ENCODE assay signal across 23 cellular contexts in the genomic region with DNA sequence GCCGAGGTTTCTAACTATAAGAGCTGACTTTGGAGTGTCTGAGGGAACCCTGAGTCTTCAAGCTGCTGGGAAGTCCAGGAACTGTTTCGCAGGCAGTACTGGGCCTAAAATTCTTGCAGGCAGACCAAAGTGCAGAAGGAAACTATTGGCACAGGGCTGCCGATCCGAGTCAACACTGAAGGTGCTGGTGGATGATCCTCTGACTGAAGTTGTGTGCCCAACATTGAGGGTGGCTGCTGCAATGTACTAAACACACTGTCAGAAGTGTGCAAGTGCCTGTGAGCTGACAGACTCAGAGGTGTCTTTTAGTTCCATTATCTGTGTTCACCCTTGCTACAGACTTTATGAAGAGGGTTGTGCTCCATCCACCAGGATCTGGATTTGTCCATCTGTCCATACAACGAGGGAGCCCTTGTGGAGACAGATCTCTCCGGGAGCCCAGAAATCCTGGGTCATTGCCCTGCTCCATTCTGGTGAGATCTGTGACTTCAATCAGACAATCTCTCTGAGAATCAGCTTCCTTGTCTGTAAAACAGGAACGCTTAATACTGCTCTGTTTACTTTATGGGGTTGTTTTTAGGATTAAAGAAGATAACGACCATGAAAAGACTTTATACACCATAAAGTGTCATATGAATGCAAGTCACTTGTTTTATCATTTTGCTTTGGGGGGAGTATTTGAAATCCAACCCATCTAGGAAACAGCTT. TPM values are rescaled to one million over a fixed set of nuclear protein-coding genes. Genes with fewer than 3 reads are reported as not detected.
DNase-seq lines count a peak whose midpoint lies in the region; ATAC-seq and TF ChIP-seq lines count a peak whose summit lies in the region.
"Had no signal": no experiment of that assay in that cellular context is flagged by ENCODE, and none has a peak within 500 bp of the region (broad histone marks: within the 10 kb centered on the region; RNA-seq: fewer than 3 reads in every experiment).

No MANE protein-coding gene starts in this region.

- H3K4me1 ChIP-seq in endodermal cell (ENCODE audit: control insufficient read depth, insufficient read depth, low read length), result no peaks in the 10 kb centered on the region
- H3K4me1 ChIP-seq: A549 had no signal

- H3K4me3 Mint-ChIP-seq in endodermal cell (no peak overlapping the region), osteocyte (ENCODE audit: unreplicated experiment) (no peak overlapping the region)
- H3K4me3 Mint-ChIP-seq: CD8-positive, alpha-beta T cell had no signal

- H3K27ac Mint-ChIP-seq in endodermal cell, result no peak overlapping the region
- no peak overlapping the region for H3K27ac Mint-ChIP-seq in osteocyte (ENCODE audit: unreplicated experiment)
- H3K27ac Mint-ChIP-seq: CD8-positive, alpha-beta T cell had no signal

- no peaks in the 10 kb centered on the region for H3K36me3 ChIP-seq in endodermal cell (ENCODE audit: control insufficient read depth, insufficient read depth, low read length)
- H3K36me3 ChIP-seq: BLaER1 treated with 17β-estradiol and CSF1 and Interleukin-3, amounts not matched to agents 10 nM and 100 nM had no signal

- H3K27ac ChIP-seq in C4-2B (peak overlapping the region; percentile 93), endodermal cell (ENCODE audit: low read depth, low read length) (no peak overlapping the region)
- H3K27ac ChIP-seq: A549; BLaER1 treated with 17β-estradiol and CSF1 and Interleukin-3, amounts not matched to agents 10 nM and 100 nM; HL-60; RWPE1 had no signal

- peaks cover 9% of the 10 kb centered on the region for H3K27me3 ChIP-seq in endodermal cell (ENCODE audit: control insufficient read depth, insufficient read depth, low read length, poor library complexity, severe bottlenecking)
- H3K27me3 ChIP-seq: BLaER1 treated with 17β-estradiol and CSF1 and Interleukin-3, amounts not matched to agents 10 nM and 100 nM had no signal

- no peak overlapping the region for H3K4me3 ChIP-seq in endodermal cell (ENCODE audit: low read length)
- H3K4me3 ChIP-seq: A549; BLaER1 treated with 17β-estradiol and CSF1 and Interleukin-3, amounts not matched to agents 10 nM and 100 nM had no signal

- WGBS in endodermal cell (ENCODE audit: insufficient coverage in 1 of 2, insufficient read length in 1 of 2), 2 experiments, result 87 to 92% methylated on average over 6 to 8 of the region's 8 CpGs

- H3K36me3 Mint-ChIP-seq in endodermal cell (ENCODE audit: low read depth) (no peaks in the 10 kb centered on the region), osteocyte (ENCODE audit: unreplicated experiment) (no peaks in the 10 kb centered on the region)
- H3K36me3 Mint-ChIP-seq: CD8-positive, alpha-beta T cell had no signal

- no peak for TF ChIP-seq CTCF in C4-2B (conservative IDR thresholded peaks at IDR 0.05)
- TF ChIP-seq CTCF in endodermal cell (conservative IDR thresholded peaks at IDR 0.05), result no peak
- no peak for TF ChIP-seq CTCF in osteocyte (IDR thresholded peaks at IDR 0.05)

- DNase-seq in HT-29 (ENCODE audit: low spot score) (peak; percentile 55), endodermal cell (peak; percentile 22), osteocyte (ENCODE audit: extremely low spot score, unreplicated experiment) (peak; percentile 56), middle frontal gyrus (ENCODE audit: extremely low spot score, low spot score) (no peak)
- DNase-seq: AML-193, Caco-2, NCI-H1092 treated with DMSO at 0.1 percent for 48 hours, NCI-H146, NCI-H2029, NCI-H526 treated with DMSO at 0.1 percent for 48 hours, SHP77 had no signal

- peaks cover 20% of the 10 kb centered on the region for H3K4me1 Mint-ChIP-seq in endodermal cell
- H3K4me1 Mint-ChIP-seq in osteocyte (ENCODE audit: unreplicated experiment), result no peaks in the 10 kb centered on the region

- H3K9me3 ChIP-seq in endodermal cell (ENCODE audit: control insufficient read depth, low read length), result no peaks in the 10 kb centered on the region
- H3K9me3 ChIP-seq: A549; BLaER1 treated with 17β-estradiol and CSF1 and Interleukin-3, amounts not matched to agents 10 nM and 100 nM; Caco-2 had no signal

- peaks cover 4% of the 10 kb centered on the region for H3K9me3 Mint-ChIP-seq in endodermal cell
- no peaks in the 10 kb centered on the region for H3K9me3 Mint-ChIP-seq in osteocyte (ENCODE audit: unreplicated experiment)
- H3K9me3 Mint-ChIP-seq: CD8-positive, alpha-beta T cell had no signal

- H3K9ac ChIP-seq in endodermal cell (ENCODE audit: extremely low read depth, low read length, poor library complexity, severe bottlenecking), result no peak overlapping the region
- H3K9ac ChIP-seq: BLaER1 treated with 17β-estradiol and CSF1 and Interleukin-3, amounts not matched to agents 10 nM and 100 nM had no signal

- peaks cover 41% of the 10 kb centered on the region for H3K27me3 Mint-ChIP-seq in endodermal cell (ENCODE audit: insufficient read depth)
- peaks cover 4% of the 10 kb centered on the region for H3K27me3 Mint-ChIP-seq in osteocyte (ENCODE audit: unreplicated experiment)

- ATAC-seq in HG03354 (IDR thresholded peaks at IDR 0.05; ENCODE audit: poor library complexity, severe bottlenecking, unreplicated experiment) (no peak), GM18502 (IDR thresholded peaks at IDR 0.05; ENCODE audit: poor library complexity, unreplicated experiment) (no peak)
- ATAC-seq: A549; CD8-positive, alpha-beta T cell; HCT116 had no signal

RNA-seq across cellular contexts. Expression of gene TRPV6, which starts 9.5 kb away (rescaled TPM):
- 0.55 and 0.56 TPM in 2 replicates for total RNA-seq in HT-29 (2014; rRNA removed; shearing (Covaris generic))
- total RNA-seq in endodermal cell, result 1 to 10 TPM; 2.7 to 4.1 TPM
- 0.28 TPM for polyA plus RNA-seq in endodermal cell (2013, experiment 1 of 2)
- polyA plus RNA-seq in endodermal cell (2013, experiment 2 of 2), result 0.50 TPM
- total RNA-seq in osteocyte, result not detected in 2 replicates
- total RNA-seq: CD8-positive, alpha-beta T cell; NCI-H460; SK-MEL-5 had no signal
- polyA plus RNA-seq: A549 had no signal

RNA-seq across cellular contexts. Expression of gene TRPV5, which starts 38.5 kb away (rescaled TPM):
- total RNA-seq in HT-29 (2014; rRNA removed; shearing (Covaris generic)), result 0.18 TPM in 1 of 2 replicates, not detected in the other
- total RNA-seq in endodermal cell (under 1 TPM; 0.15 to 0.22 TPM), osteocyte (not detected in 2 replicates)
- not detected for polyA plus RNA-seq in endodermal cell (2013, experiment 1 of 2)
- not detected for polyA plus RNA-seq in endodermal cell (2013, experiment 2 of 2)
- total RNA-seq: Caco-2; CD8-positive, alpha-beta T cell; H1; NCI-H460; SK-MEL-5 had no signal
- polyA plus RNA-seq: A549 had no signal

RNA-seq across cellular contexts. Expression of gene EPHB6, which starts 40.2 kb away (rescaled TPM):
- 35.9 and 45.9 TPM in 2 replicates for total RNA-seq in HT-29 (2014; rRNA removed; shearing (Covaris generic))
- total RNA-seq in endodermal cell (10 to 100 TPM; 33.2 to 36.9 TPM), osteocyte (13.7 and 14.7 TPM in 2 replicates)
- polyA plus RNA-seq in endodermal cell (2013, experiment 1 of 2), result 16.0 TPM
- 14.1 TPM for polyA plus RNA-seq in endodermal cell (2013, experiment 2 of 2)
- total RNA-seq: NCI-H460 had no signal

RNA-seq across cellular contexts. Expression of gene LLCFC1, which starts 44.2 kb away (rescaled TPM):
- not detected in 2 replicates for total RNA-seq in HT-29 (2014; rRNA removed; shearing (Covaris generic))
- total RNA-seq in endodermal cell (not detected), osteocyte (not detected in 2 replicates)
- not detected for polyA plus RNA-seq in endodermal cell (2013, experiment 1 of 2)
- not detected for polyA plus RNA-seq in endodermal cell (2013, experiment 2 of 2)
- total RNA-seq: Caco-2; CD8-positive, alpha-beta T cell; H1; NCI-H460; SK-MEL-5 had no signal
- polyA plus RNA-seq: A549, H1 had no signal
